Comparison of ENCODE assay signal across 12 cellular contexts in the genomic region with DNA sequence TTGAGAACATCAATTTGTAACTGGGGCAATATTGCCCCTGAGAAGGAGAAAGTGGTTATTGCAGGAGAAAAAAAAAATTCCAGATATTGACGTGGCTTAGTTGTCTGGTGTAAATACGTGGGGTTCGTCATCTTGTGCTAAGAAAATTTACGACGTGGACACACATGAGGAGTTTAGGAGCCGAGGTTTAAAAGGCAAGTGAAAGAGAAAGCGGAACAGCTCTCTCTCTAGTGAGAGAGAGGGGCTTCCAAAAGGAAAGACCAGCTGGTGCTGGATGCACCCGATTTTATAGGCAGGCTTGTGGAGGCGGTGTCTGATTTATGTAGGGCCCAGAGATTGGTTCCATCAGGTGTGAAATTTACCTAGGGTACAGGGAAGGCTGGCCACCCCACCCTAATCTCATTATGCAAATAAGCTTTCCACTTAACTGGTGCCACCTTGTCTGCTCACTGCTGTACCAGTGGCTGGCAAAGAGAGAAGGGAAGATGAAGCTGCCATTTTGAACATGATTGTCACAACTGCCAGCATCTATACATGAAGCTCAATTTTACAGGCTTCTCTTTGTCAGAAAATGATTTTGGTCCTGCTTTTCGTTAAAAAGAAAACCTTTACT.
DNase-seq lines count a peak whose midpoint lies in the region; ATAC-seq lines count a peak whose summit lies in the region.
"Had no signal": no experiment of that assay in that cellular context is flagged by ENCODE, and none has a peak within 500 bp of the region (broad histone marks: within the 10 kb centered on the region; RNA-seq: fewer than 3 reads in every experiment).

No MANE protein-coding gene starts in this region.

- peaks cover 0 to 5% of the 10 kb centered on the region in 2 experiments for H3K4me1 ChIP-seq in trophoblast cell (ENCODE audit: control insufficient read depth in 1 of 2, insufficient read depth in 2 of 2, low read length in 2 of 2)

- no peaks in the 10 kb centered on the region for H3K36me3 ChIP-seq in trophoblast cell (ENCODE audit: control insufficient read depth in 1 of 2, insufficient read depth in 2 of 2, low read length in 2 of 2)

- H3K79me1 ChIP-seq in trophoblast cell (ENCODE audit: low read length): no peaks in the 10 kb centered on the region

- no peak overlapping the region for H2AFZ ChIP-seq in trophoblast cell (ENCODE audit: insufficient read depth, low read length, poor library complexity)

- no peak overlapping the region for H4K12ac ChIP-seq in trophoblast cell (ENCODE audit: low read depth, low read length)

- no peak overlapping the region for H4K8ac ChIP-seq in trophoblast cell (ENCODE audit: low read depth, low read length)

- peak overlapping the region; percentile 83 for H2AK5ac ChIP-seq in trophoblast cell (ENCODE audit: low read length)

- no peak overlapping the region for H3K18ac ChIP-seq in trophoblast cell (ENCODE audit: low read length)

- H2BK12ac ChIP-seq in trophoblast cell (ENCODE audit: low read length): peak overlapping the region; percentile 6

- no peak overlapping the region for H3K9ac ChIP-seq in trophoblast cell (ENCODE audit: low read length)

- H3K4me2 ChIP-seq in trophoblast cell (ENCODE audit: low read length): no peak overlapping the region

- H3K27me3 ChIP-seq in trophoblast cell (ENCODE audit: insufficient read depth, low read length): no peaks in the 10 kb centered on the region

- no peak overlapping the region for H3K23ac ChIP-seq in trophoblast cell (ENCODE audit: low read length)

- no peak overlapping the region for H2BK5ac ChIP-seq in trophoblast cell (ENCODE audit: low read depth, low read length, poor library complexity)

- H3K79me2 ChIP-seq in trophoblast cell (ENCODE audit: control insufficient read depth, insufficient read depth, low read length, poor library complexity): no peaks in the 10 kb centered on the region

- H3K4me3 ChIP-seq in trophoblast cell (ENCODE audit: low read depth, low read length): no peak overlapping the region

- peak overlapping the region; percentile 1 for H2BK120ac ChIP-seq in trophoblast cell (ENCODE audit: insufficient read depth, low read length, poor library complexity)

- H3K14ac ChIP-seq in trophoblast cell (ENCODE audit: low read length): no peak overlapping the region

- H4K91ac ChIP-seq in trophoblast cell (ENCODE audit: low read depth, low read length): peak overlapping the region; percentile 37

- H3K9me3 ChIP-seq in trophoblast cell (ENCODE audit: insufficient read depth, low read depth, low read length): no peaks in the 10 kb centered on the region

- DNase-seq in NCI-H2171 treated with DMSO at 0.1 percent for 48 hours (lab: John Stamatoyannopoulos, UW) (peak; percentile 28), NCI-H2171 (lab: John Stamatoyannopoulos, UW) (no peak), OCI-M1 (lab: John Stamatoyannopoulos, UW) (peak; percentile 29), trophoblast cell (no peak), activated gamma-delta T cell (lab: John Stamatoyannopoulos, UW) (no peak)
- DNase-seq in activated CD4-positive, alpha-beta T cell treated with anti-CD3 and anti-CD28 coated beads for 4 hours: no peak
- DNase-seq: activated CD8-positive, alpha-beta memory T cell treated with anti-CD3 and anti-CD28 coated beads for 24 hours; activated effector memory CD4-positive, alpha-beta T cell treated with Interleukin-2 at 50 U/mL for 16 hours; aorta; stimulated activated naive CD8-positive, alpha-beta T cell treated with anti-CD3 and anti-CD28 coated beads, Interleukin-15, amount 100 ng/mL, for 72 hours had no signal

- no CpG with 5 or more reads among the region's 10 CpGs for WGBS in trophoblast cell (ENCODE audit: extremely low coverage, insufficient coverage, insufficient read length)

- no peak overlapping the region for H3K27ac ChIP-seq in trophoblast cell (ENCODE audit: low read depth, low read length)

- ATAC-seq in HG03066 (IDR thresholded peaks at IDR 0.05; ENCODE audit: low read depth, unreplicated experiment): peak; percentile 74
- ATAC-seq in GM19395 (IDR thresholded peaks at IDR 0.05; ENCODE audit: unreplicated experiment): no peak
- ATAC-seq: stimulated activated naive CD8-positive, alpha-beta T cell treated with anti-CD3 and anti-CD28 coated beads, Interleukin-15, amount 100 ng/mL, for 72 hours had no signal

- H3K4ac ChIP-seq in trophoblast cell (ENCODE audit: low read depth, low read length): no peak overlapping the region

Comparison
In these comparisons a context has a peak if more than half of its experiments do, and no peak if none do; other contexts are left out.
1. DNase-seq: peak in NCI-H2171 treated with DMSO at 0.1 percent for 48 hours (single experiment) and OCI-M1 (single experiment); none in NCI-H2171 (single experiment), trophoblast cell (0 of 2), activated gamma-delta T cell (single experiment) and activated CD4-positive, alpha-beta T cell treated with anti-CD3 and anti-CD28 coated beads for 4 hours (0 of 2).